8 cellular contexts compared by ENCODE assay signal in the genomic region with DNA sequence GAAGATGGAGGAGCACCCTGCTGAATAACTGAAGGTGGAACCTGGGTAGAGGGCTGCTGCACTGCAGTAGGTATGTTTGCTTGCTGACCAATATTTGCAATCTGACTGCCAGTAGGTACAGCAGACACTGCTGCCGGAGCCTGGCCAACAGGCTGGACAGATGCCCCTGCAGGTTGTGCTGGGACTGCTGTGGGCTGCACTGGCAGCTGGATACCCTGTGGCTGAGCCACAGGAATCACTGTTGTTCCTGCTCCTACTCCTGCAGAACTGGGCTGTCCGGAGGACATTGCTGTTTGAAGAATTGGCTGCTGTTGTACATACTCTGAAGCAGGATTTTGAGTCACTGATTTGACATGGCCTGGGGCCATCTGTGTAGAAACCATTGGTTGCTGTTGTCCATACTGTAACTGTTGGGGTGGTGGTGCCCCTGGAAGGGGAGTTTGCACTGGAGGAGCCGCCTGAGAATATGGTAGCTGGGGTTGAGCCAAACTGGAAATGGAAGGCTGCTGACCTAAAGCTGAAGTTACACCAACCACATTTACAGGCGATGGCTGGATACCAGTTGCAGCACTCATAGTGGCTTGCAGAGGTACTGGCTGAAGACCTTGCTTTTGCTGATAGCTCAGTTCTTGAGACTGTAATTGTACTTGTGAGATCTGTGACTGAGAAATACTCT. TPM values are rescaled to one million over a fixed set of nuclear protein-coding genes. Genes with fewer than 3 reads are reported as not detected.
DNase-seq lines count a peak whose midpoint lies in the region; ATAC-seq, FAIRE-seq and TF ChIP-seq lines count a peak whose summit lies in the region.

No MANE protein-coding gene starts in this region.

- CTCF ChIA-PET in HEK293T (lab: Yijun Ruan, JAX): no interaction called here
- CTCF ChIA-PET in HepG2 (lab: Yijun Ruan, JAX; ENCODE audit: low intra/inter-chr PET ratio, low total read pairs): no interaction called here

- H4K20me1 ChIP-seq in HepG2 (ENCODE audit: insufficient read depth, low read length): no peaks in the 10 kb centered on the region

- H3K27ac ChIP-seq in HepG2 (ENCODE audit: extremely low read length, insufficient read depth, low read length): no peak overlapping the region

- no peak overlapping the region for H3K4me3 ChIP-seq in HepG2 (replicated peaks in 1 of 3; ENCODE audit: insufficient read depth in 1 of 3, low read depth in 2 of 3, low read length in 3 of 3)

- no peak for TF ChIP-seq POLR2A in HepG2 (IDR thresholded peaks at IDR 0.05; ENCODE audit: insufficient read depth in 1 of 2, low read depth in 2 of 2, low read length in 2 of 2)

- no peaks in the 10 kb centered on the region for H3K36me3 ChIP-seq in HepG2 (replicated peaks in 1 of 2; ENCODE audit: control insufficient read depth in 1 of 2, insufficient read depth in 2 of 2, low read length in 2 of 2)

- no peaks in the 10 kb centered on the region for H3K79me2 ChIP-seq in HepG2 (ENCODE audit: insufficient read depth, low read length)

- BruUV-seq in HepG2 (replicated peaks; lab: Mats Ljungman, UMichigan): no TSS peak

- ATAC-seq in HepG2: peak; percentile 36
- ATAC-seq in HG02642 (IDR thresholded peaks at IDR 0.05; ENCODE audit: poor library complexity, unreplicated experiment): no peak

- 100% methylated on average over 1 of the region's 4 CpGs for WGBS in HepG2 (ENCODE audit: low lambda C conversion rate)

- H3K27me3 ChIP-seq in HepG2 (ENCODE audit: control insufficient read depth in 1 of 2, insufficient read depth in 2 of 2, low read length in 2 of 2): no peaks in the 10 kb centered on the region; a peak in 1 of 5 replicates

- H3K4me2 ChIP-seq in HepG2 (ENCODE audit: low read depth, low read length): no peak overlapping the region

- FAIRE-seq in HepG2 (lab: Jason Lieb, UNC): peak; percentile 77

- H2AFZ ChIP-seq in HepG2 (ENCODE audit: low read length): no peak overlapping the region

- intact Hi-C loops in HepG2 (cut with micrococcal nuclease; ENCODE audit: unreplicated experiment): no loop called here

- TF ChIP-seq EP300 in HepG2 (IDR thresholded peaks at IDR 0.05; ENCODE audit: low read depth in 2 of 2, low read length in 2 of 2) (no peak), HepG2 (CRISPR knock-in tag; IDR thresholded peaks at IDR 0.05; ENCODE audit: borderline replicate concordance) (no peak)

- peaks cover 47% of the 10 kb centered on the region for H3K4me1 ChIP-seq in HepG2 (ENCODE audit: insufficient read depth, low read length)

- no peak for TF ChIP-seq CTCF in HepG2 (CRISPR knock-in tag; IDR thresholded peaks at IDR 0.05)

- no peak for TF ChIP-seq RAD21 in HepG2 (CRISPR knock-in tag; IDR thresholded peaks at IDR 0.05)

- POLR2A ChIA-PET in HEK293T (lab: Yijun Ruan, JAX) (no interaction called here), HepG2 (lab: Yijun Ruan, JAX) (no interaction called here)

- peak; percentile 25 for DNase-seq in Caki2 (ENCODE audit: low read depth)
- peak; percentile 48 for DNase-seq in HEK293T (ENCODE audit: extremely low spot score)
- peak; percentile 81 for DNase-seq in astrocyte of the hippocampus (ENCODE audit: low read depth, low spot score)
- DNase-seq in HepG2 (ENCODE audit: low spot score): peak; percentile 11
- no peak for DNase-seq in SKM-1 treated with dmso at 0.1 percent for 144 hours (lab: John Stamatoyannopoulos, UW; ENCODE audit: unreplicated experiment)
- no peak for DNase-seq in NCI-H1417 treated with DMSO at 0.1 percent for 48 hours (lab: John Stamatoyannopoulos, UW)
- no peak for DNase-seq in NCI-H128 (lab: John Stamatoyannopoulos, UW; ENCODE audit: unreplicated experiment)

- in situ Hi-C loops in Caki2 (cut with HindIII; ENCODE audit: low pct_unique_long_range_greater_than_20kb, low sequenced_read_pairs) (no loop called here), HepG2 (cut with HindIII; ENCODE audit: extremely low pct_ligation_motif_present, low pct_unique_long_range_greater_than_20kb) (no loop called here)

- no peak overlapping the region for H3K9ac ChIP-seq in HepG2 (ENCODE audit: insufficient read depth, low read depth, low read length)

- H3K9me3 ChIP-seq in HepG2 (ENCODE audit: low read length): no peaks in the 10 kb centered on the region

TF ChIP-seq in HEK293T, 16 proteins besides CTCF, POLR2A, EP300 and RAD21:
- TF ChIP-seq ARNT (IDR thresholded peaks at IDR 0.05) (no peak), FOXA1 (IDR thresholded peaks at IDR 0.05) (no peak), TARDBP (IDR thresholded peaks at IDR 0.05) (no peak)

TF ChIP-seq in HepG2, 621 proteins besides CTCF, POLR2A, EP300 and RAD21:
- 0 out of 2 replicates have a peak, but pooled peaks have one; percentile 40 for TF ChIP-seq ZNF644 (CRISPR knock-in tag; IDR thresholded peaks at IDR 0.05; ENCODE audit: low read depth)
- TF ChIP-seq XBP1 (CRISPR knock-in tag; IDR thresholded peaks at IDR 0.05): no peak

RNA-seq across cellular contexts. Expression of a gene that starts 2.2 kb away (rescaled TPM):
- 53.8 and 55.5 TPM in 2 replicates for total RNA-seq in Caki2 (2014; rRNA removed; shearing (Covaris generic); ENCODE audit: low replicate concordance)
- 30.5 and 35.7 TPM in 2 replicates for total RNA-seq in HepG2 (2016; rRNA removed; fragmentation: Illumina TruSeq; extraction: Trizol)
- total RNA-seq in HepG2 (2016; cell fraction: cytosol; rRNA removed; fragmentation: Illumina TruSeq; extraction: Trizol; ENCODE audit: low read depth): 11.4 and 13.9 TPM in 2 replicates
- 28.3 and 38.2 TPM in 2 replicates for total RNA-seq in HepG2 (2016; cell fraction: insoluble cytoplasmic fraction; rRNA removed; fragmentation: Illumina TruSeq; extraction: Trizol)
- 20.4 and 23.7 TPM in 2 replicates for total RNA-seq in HepG2 (2016; cell fraction: membrane; rRNA removed; fragmentation: Illumina TruSeq; extraction: Trizol)
- 71.4 and 72.8 TPM in 2 replicates for total RNA-seq in HepG2 (2016; cell fraction: nucleus; rRNA removed; fragmentation: Illumina TruSeq; extraction: Trizol)
- 18.4 and 19.0 TPM in 2 replicates for polyA plus RNA-seq in HepG2 (2011; rRNA removed)
- 11.7 and 19.6 TPM in 2 replicates for polyA plus RNA-seq in HepG2 (2011; cell fraction: cytosol; rRNA removed)
- 13.6 and 16.9 TPM in 2 replicates for polyA plus RNA-seq in HepG2 (2011; cell fraction: nucleus; rRNA removed)
- polyA plus RNA-seq in HepG2 (2012): 17.7 and 20.7 TPM in 2 replicates
- 4.4 and 4.6 TPM in 2 replicates for polyA plus RNA-seq in HepG2 (2016; cell fraction: cytosol; fragmentation: Illumina TruSeq; extraction: Trizol; ENCODE audit: low read depth)
- polyA plus RNA-seq in HepG2 (2016; cell fraction: insoluble cytoplasmic fraction; fragmentation: Illumina TruSeq; extraction: Trizol; ENCODE audit: low read depth): 29.6 and 30.4 TPM in 2 replicates
- polyA plus RNA-seq in HepG2 (2016; cell fraction: membrane; fragmentation: Illumina TruSeq; extraction: Trizol; ENCODE audit: low read depth): 9.6 and 11.0 TPM in 2 replicates
- polyA plus RNA-seq in HepG2 (2016; cell fraction: nucleus; fragmentation: Illumina TruSeq; extraction: Trizol; ENCODE audit: insufficient read depth, low read depth): 60.2 and 60.7 TPM in 2 replicates
- 19.1 and 97.0 TPM in 2 replicates for polyA minus RNA-seq in HepG2 (2011; rRNA and poly(A)+ RNA removed; ENCODE audit: low replicate concordance)
- 11.3 and 14.3 TPM in 2 replicates for polyA minus RNA-seq in HepG2 (2011; cell fraction: cytosol; rRNA and poly(A)+ RNA removed)
- polyA minus RNA-seq in HepG2 (2011; cell fraction: nucleus; rRNA and poly(A)+ RNA removed): 71.1 and 75.1 TPM in 2 replicates

Comparison
In these comparisons a context has a peak if more than half of its experiments do, and no peak if none do; other contexts are left out.
1. DNase-seq: peak in Caki2 (single experiment), HEK293T (single experiment), astrocyte of the hippocampus (single experiment) and HepG2 (single experiment); none in SKM-1 treated with dmso at 0.1 percent for 144 hours (single experiment), NCI-H1417 treated with DMSO at 0.1 percent for 48 hours (single experiment) and NCI-H128 (single experiment).